ENCODE assay signal across 19 cellular contexts in genomic region chr14:60963761-60964160, GRCh38.
"Had no signal": no experiment of that assay in that cellular context is flagged by ENCODE, and none has a peak within 500 bp of the region (broad histone marks: within the 10 kb centered on the region; RNA-seq: fewer than 3 reads in every experiment).

No MANE protein-coding gene starts in this region.

- H3K27me3 ChIP-seq: neutrophil, right atrium auricular region, thyroid gland had no signal

- ATAC-seq: activated CD4-positive, CD25-positive, alpha-beta regulatory T cell treated with anti-CD3 and anti-CD28 coated beads, Interleukin-2, amount 50 U/mL, for 24 hours; activated CD8-positive, alpha-beta T cell treated with anti-CD3 and anti-CD28 coated beads, Interleukin-2, amount 10 ng/mL, durations not matched to agents 7 days and 5 days had no signal

- H3K27ac Mint-ChIP-seq: activated CD4-positive, alpha-beta T cell treated with anti-CD3 and anti-CD28 coated beads, Interleukin-2, amount 10 ng/mL, durations not matched to agents 7 days and 5 days; activated CD8-positive, alpha-beta T cell treated with anti-CD3 and anti-CD28 coated beads, Interleukin-2, amount 10 ng/mL, durations not matched to agents 7 days and 5 days; activated naive CD4-positive, alpha-beta T cell treated with anti-CD3 and anti-CD28 coated beads for 36 hours; activated T-cell treated with anti-CD3 and anti-CD28 coated beads, Interleukin-2, amount 50 U/mL, for 24 hours had no signal

- H3K9me3 ChIP-seq: thyroid gland had no signal

- H3K27ac ChIP-seq: neutrophil, right atrium auricular region, thyroid gland had no signal

- DNase-seq: activated CD4-positive, alpha-beta T cell treated with anti-CD3 and anti-CD28 coated beads, Interleukin-2, amount 10 ng/mL, durations not matched to agents 7 days and 5 days; activated CD8-positive, alpha-beta T cell treated with anti-CD3 and anti-CD28 coated beads, Interleukin-2, amount 10 ng/mL, durations not matched to agents 7 days and 5 days; activated naive CD4-positive, alpha-beta T cell treated with anti-CD3 and anti-CD28 coated beads for 36 hours; activated T-cell treated with anti-CD3 and anti-CD28 coated beads, Interleukin-2, amount 50 U/mL, for 24 hours; effector CD8-positive, alpha-beta T cell; foreskin fibroblast; hippocampal formation; midbrain; posterior cingulate gyrus; stimulated activated CD4-positive, alpha-beta T cell treated with anti-CD3 and anti-CD28 coated beads, Interleukin-2, amount 100 ng/mL, for 24 hours; stimulated activated naive CD4-positive, alpha-beta T cell treated with Interleukin-2 at 50 U/mL for 16 hours; T1000; thyroid gland had no signal

- FAIRE-seq: islet of Langerhans had no signal

- H3K4me3 Mint-ChIP-seq: activated CD4-positive, alpha-beta T cell treated with anti-CD3 and anti-CD28 coated beads, Interleukin-2, amount 10 ng/mL, durations not matched to agents 7 days and 5 days; activated CD8-positive, alpha-beta T cell treated with anti-CD3 and anti-CD28 coated beads, Interleukin-2, amount 10 ng/mL, durations not matched to agents 7 days and 5 days; activated naive CD4-positive, alpha-beta T cell treated with anti-CD3 and anti-CD28 coated beads for 36 hours; activated T-cell treated with anti-CD3 and anti-CD28 coated beads, Interleukin-2, amount 50 U/mL, for 24 hours; brain; central memory CD8-positive, alpha-beta T cell had no signal

- H3K36me3 ChIP-seq: neutrophil, right atrium auricular region, thyroid gland had no signal

- H3K27me3 Mint-ChIP-seq: activated CD4-positive, alpha-beta T cell treated with anti-CD3 and anti-CD28 coated beads, Interleukin-2, amount 10 ng/mL, durations not matched to agents 7 days and 5 days; activated T-cell treated with anti-CD3 and anti-CD28 coated beads, Interleukin-2, amount 50 U/mL, for 24 hours; brain; central memory CD8-positive, alpha-beta T cell had no signal

- H3K4me3 ChIP-seq: right atrium auricular region, thyroid gland had no signal

- H3K4me1 ChIP-seq: right atrium auricular region, thyroid gland had no signal
